25 cellular contexts compared by ENCODE assay signal in the genomic region with DNA sequence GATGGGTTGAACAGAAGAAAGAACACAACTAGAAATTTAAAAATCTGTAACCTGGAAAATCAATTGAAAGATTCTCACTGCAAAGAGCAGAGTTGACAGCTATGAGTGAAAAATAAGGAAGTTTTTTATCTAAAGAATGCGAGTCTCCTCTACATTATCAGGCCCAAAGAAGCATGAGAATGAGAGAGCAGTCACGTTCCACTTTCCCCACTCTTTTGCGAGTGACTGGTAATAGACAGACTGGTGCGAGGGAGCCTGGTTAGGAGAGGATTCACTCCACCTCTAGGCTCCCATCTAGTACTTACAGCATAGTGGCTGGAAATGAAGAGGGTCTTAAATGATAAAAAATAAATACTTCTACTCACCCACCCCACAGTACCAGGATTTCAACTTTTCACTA. TPM values are rescaled to one million over a fixed set of nuclear protein-coding genes. Genes with fewer than 3 reads are reported as not detected.
DNase-seq lines count a peak whose midpoint lies in the region; ATAC-seq, FAIRE-seq and TF ChIP-seq lines count a peak whose summit lies in the region.
"Had no signal": no experiment of that assay in that cellular context is flagged by ENCODE, and none has a peak within 500 bp of the region (broad histone marks: within the 10 kb centered on the region; RNA-seq: fewer than 3 reads in every experiment).

No MANE protein-coding gene starts in this region.

- no peaks in the 10 kb centered on the region for H3K9me1 ChIP-seq in K562 (ENCODE audit: control insufficient read depth, insufficient read depth, low read length)

- H3K79me2 ChIP-seq in K562 (ENCODE audit: control insufficient read depth, insufficient read depth, low read length), result no peaks in the 10 kb centered on the region

- TF ChIP-seq EP300 in K562 (IDR thresholded peaks at IDR 0.05; ENCODE audit: low read length), result no peak

- TF ChIP-seq POLR2A in breast epithelium (IDR thresholded peaks at IDR 0.05) (no peak), K562 (conservative IDR thresholded peaks at IDR 0.05) (no peak)

- POLR2A ChIA-PET in MCF 10A (lab: Yijun Ruan, JAX), result interaction anchor here (3.3 to 4.2 kb wide), 3 partner anchors 23 to 186 kb away, joined by 25 to 47 read pairs (median 36); a partner anchor contains a TSS
- POLR2A ChIA-PET in K562 (lab: Yijun Ruan, JAX), result no interaction called here

- H3K4me1 ChIP-seq in breast epithelium (no peaks in the 10 kb centered on the region), K562 (replicated peaks in 1 of 2; ENCODE audit: control insufficient read depth in 2 of 2, insufficient read depth in 2 of 2, low read length in 2 of 2) (0 out of 5 replicates have a peak, but pooled peaks cover 0 to 4% of the 10 kb centered on the region in 2 experiments)
- H3K4me1 ChIP-seq: BLaER1, SJSA1 had no signal

- H3K4me3 ChIP-seq in breast epithelium (no peak overlapping the region), K562 (no peak overlapping the region)
- H3K4me3 ChIP-seq: BLaER1, SJSA1 had no signal

- H4K20me1 ChIP-seq in K562 (replicated peaks; ENCODE audit: control insufficient read depth, insufficient read depth, low read length), result no peaks in the 10 kb centered on the region
- H4K20me1 ChIP-seq: BLaER1 had no signal

- H3K27me3 ChIP-seq in breast epithelium (no peaks in the 10 kb centered on the region), K562 (ENCODE audit: control insufficient read depth in 2 of 2, insufficient read depth in 2 of 2, low read length in 2 of 2) (no peaks in the 10 kb centered on the region)
- H3K27me3 ChIP-seq: BLaER1, SJSA1 had no signal

- H3K36me3 Mint-ChIP-seq in MCF 10A (ENCODE audit: insufficient read depth, unreplicated experiment) (no peaks in the 10 kb centered on the region), T-helper 17 cell (ENCODE audit: low read depth) (peaks cover 3% of the 10 kb centered on the region)
- H3K36me3 Mint-ChIP-seq in stimulated activated effector memory CD8-positive, alpha-beta T cell treated with anti-CD3 and anti-CD28 coated beads, Interleukin-12 subunit alpha, Interleukin-12 subunit beta, amount 100 ng/mL, for 72 hours, result no peaks in the 10 kb centered on the region

- H3K27ac ChIP-seq in breast epithelium (no peak overlapping the region), K562 (ENCODE audit: extremely low read depth, low read depth, low read length) (no peak overlapping the region)
- H3K27ac ChIP-seq: 22Rv1, BLaER1, SJSA1 had no signal

- DNase-seq in MCF 10A (ENCODE audit: unreplicated experiment), result no peak
- no peak for DNase-seq in breast epithelium (ENCODE audit: low spot score in 2 of 2)
- DNase-seq in T-helper 17 cell, result no peak
- peak in 1 of 4 experiments; percentile 19 for DNase-seq in K562 (ENCODE audit: extremely low read depth in 1 of 4, low spot score in 3 of 4)
- DNase-seq in stimulated activated effector memory CD8-positive, alpha-beta T cell treated with anti-CD3 and anti-CD28 coated beads, Interleukin-12 subunit alpha, Interleukin-12 subunit beta, amount 100 ng/mL, for 72 hours (ENCODE audit: low spot score in 2 of 2), result no peak
- no peak for DNase-seq in stimulated activated naive CD8-positive, alpha-beta T cell treated with anti-CD3 and anti-CD28 coated beads, Interleukin-15, amount 100 ng/mL, for 72 hours
- no peak for DNase-seq in NCI-H748 treated with DMSO at 0.1 percent for 48 hours (lab: John Stamatoyannopoulos, UW)
- DNase-seq: ACHN; Calu3; CD8-positive, alpha-beta memory T cell; DMS153; H7; HFFc6; NCI-H1092 treated with DMSO at 0.1 percent for 48 hours; NCI-H1694; NCI-H2081; NCI-H2171 treated with DMSO at 0.1 percent for 48 hours; NCI-H446; NCI-H526 had no signal

- H3K27me3 Mint-ChIP-seq in MCF 10A (ENCODE audit: insufficient read depth, unreplicated experiment) (no peaks in the 10 kb centered on the region), T-helper 17 cell (no peaks in the 10 kb centered on the region)
- H3K27me3 Mint-ChIP-seq in stimulated activated naive CD8-positive, alpha-beta T cell treated with anti-CD3 and anti-CD28 coated beads, Interleukin-15, amount 100 ng/mL, for 72 hours, result no peaks in the 10 kb centered on the region
- H3K27me3 Mint-ChIP-seq: CD8-positive, alpha-beta memory T cell had no signal

- CTCF ChIA-PET in MCF 10A (lab: Yijun Ruan, JAX) (interaction anchor here (0.6 to 1.3 kb wide), 4 partner anchors 41 to 117 kb away, joined by 3 to 4 read pairs (median 3); no protein-coding TSS in a partner anchor), K562 (lab: Yijun Ruan, JAX; ENCODE audit: low intra/inter-chr PET ratio) (no interaction called here)

- H3K9me3 Mint-ChIP-seq in MCF 10A (ENCODE audit: unreplicated experiment), result no peaks in the 10 kb centered on the region
- no peaks in the 10 kb centered on the region for H3K9me3 Mint-ChIP-seq in stimulated activated effector memory CD8-positive, alpha-beta T cell treated with anti-CD3 and anti-CD28 coated beads, Interleukin-12 subunit alpha, Interleukin-12 subunit beta, amount 100 ng/mL, for 72 hours
- peaks cover 0 to 5% of the 10 kb centered on the region in 2 donors for H3K9me3 Mint-ChIP-seq in stimulated activated naive CD8-positive, alpha-beta T cell treated with anti-CD3 and anti-CD28 coated beads, Interleukin-15, amount 100 ng/mL, for 72 hours
- H3K9me3 Mint-ChIP-seq: CD8-positive, alpha-beta memory T cell; HFFc6 had no signal

- no peak overlapping the region for H3K4me3 Mint-ChIP-seq in MCF 10A (ENCODE audit: unreplicated experiment)
- no peak overlapping the region for H3K4me3 Mint-ChIP-seq in T-helper 17 cell
- H3K4me3 Mint-ChIP-seq in stimulated activated effector memory CD8-positive, alpha-beta T cell treated with anti-CD3 and anti-CD28 coated beads, Interleukin-12 subunit alpha, Interleukin-12 subunit beta, amount 100 ng/mL, for 72 hours, result no peak overlapping the region
- no peak overlapping the region for H3K4me3 Mint-ChIP-seq in stimulated activated naive CD8-positive, alpha-beta T cell treated with anti-CD3 and anti-CD28 coated beads, Interleukin-15, amount 100 ng/mL, for 72 hours
- H3K4me3 Mint-ChIP-seq: HFFc6 had no signal

- intact Hi-C loops in MCF 10A (cut with micrococcal nuclease), result no loop called here
- intact Hi-C loops in breast epithelium (cut with DNase I; ENCODE audit: low total_unique reads), result no loop called here
- intact Hi-C loops in K562 (cut with micrococcal nuclease), result no loop called here

- in situ Hi-C loops in K562 (cut with MboI), result no loop called here

- H2AFZ ChIP-seq in K562 (ENCODE audit: low read depth, low read length), result 0 out of 2 replicates have a peak overlapping the region, but pooled peaks have one; percentile 30

- H3K4me1 Mint-ChIP-seq in MCF 10A (ENCODE audit: insufficient read depth, unreplicated experiment) (peaks cover 28% of the 10 kb centered on the region), T-helper 17 cell (peaks cover 25% of the 10 kb centered on the region)
- peaks cover 27% of the 10 kb centered on the region for H3K4me1 Mint-ChIP-seq in stimulated activated effector memory CD8-positive, alpha-beta T cell treated with anti-CD3 and anti-CD28 coated beads, Interleukin-12 subunit alpha, Interleukin-12 subunit beta, amount 100 ng/mL, for 72 hours
- peaks cover 51% of the 10 kb centered on the region for H3K4me1 Mint-ChIP-seq in stimulated activated naive CD8-positive, alpha-beta T cell treated with anti-CD3 and anti-CD28 coated beads, Interleukin-15, amount 100 ng/mL, for 72 hours

- TF ChIP-seq RAD21 in K562 (CRISPR knock-in tag; conservative IDR thresholded peaks at IDR 0.05 in 1 of 2, IDR thresholded peaks at IDR 0.05 in 1 of 2), result no peak

- no peak for ATAC-seq in T-helper 17 cell
- ATAC-seq in K562, result peak; percentile 45; the same call in 1 of the 3 replicates
- ATAC-seq in stimulated activated effector memory CD8-positive, alpha-beta T cell treated with anti-CD3 and anti-CD28 coated beads, Interleukin-12 subunit alpha, Interleukin-12 subunit beta, amount 100 ng/mL, for 72 hours, result no peak
- no peak for ATAC-seq in stimulated activated naive CD8-positive, alpha-beta T cell treated with anti-CD3 and anti-CD28 coated beads, Interleukin-15, amount 100 ng/mL, for 72 hours
- no peak for ATAC-seq in GM21381 (IDR thresholded peaks at IDR 0.05; ENCODE audit: unreplicated experiment)
- ATAC-seq: Right ventricle myocardium inferior had no signal

- WGBS in K562 (ENCODE audit: insufficient coverage, low coverage, missing lambda C conversion rate), result 0% methylated on average over 4 of the region's 4 CpGs

- H3K4me2 ChIP-seq in K562 (ENCODE audit: insufficient read depth, low read length), result no peak overlapping the region
- H3K4me2 ChIP-seq: BLaER1 had no signal

- H3K9ac ChIP-seq in K562 (ENCODE audit: insufficient read depth in 1 of 2, low read depth in 2 of 2, low read length in 2 of 2), result no peak overlapping the region
- H3K9ac ChIP-seq: BLaER1 had no signal

- TF ChIP-seq CTCF in MCF 10A (IDR thresholded peaks at IDR 0.05; ENCODE audit: unreplicated experiment) (no peak), breast epithelium (IDR thresholded peaks at IDR 0.05) (no peak), K562 (IDR thresholded peaks at IDR 0.05 in 2 of 3, conservative IDR thresholded peaks at IDR 0.05 in 1 of 3; ENCODE audit: insufficient read depth in 2 of 3, low read depth in 1 of 3, low read length in 3 of 3) (no peak)

- H3K9me3 ChIP-seq in breast epithelium (no peaks in the 10 kb centered on the region), T-helper 17 cell (ENCODE audit: control insufficient read depth, low read length, poor library complexity, severe bottlenecking) (no peaks in the 10 kb centered on the region), K562 (replicated peaks; ENCODE audit: control insufficient read depth, insufficient read depth, low read depth, low read length) (no peaks in the 10 kb centered on the region)
- H3K9me3 ChIP-seq: BLaER1, SJSA1 had no signal

- BruUV-seq in MCF 10A (replicated peaks; lab: Mats Ljungman, UMichigan) (no TSS peak), K562 (replicated peaks; lab: Mats Ljungman, UMichigan) (no TSS peak)

- peak overlapping the region; percentile 65 for H3K27ac Mint-ChIP-seq in MCF 10A (ENCODE audit: low read depth, unreplicated experiment)
- peak overlapping the region; percentile 68 for H3K27ac Mint-ChIP-seq in T-helper 17 cell
- peak overlapping the region; percentile 7 for H3K27ac Mint-ChIP-seq in stimulated activated effector memory CD8-positive, alpha-beta T cell treated with anti-CD3 and anti-CD28 coated beads, Interleukin-12 subunit alpha, Interleukin-12 subunit beta, amount 100 ng/mL, for 72 hours
- no peak overlapping the region for H3K27ac Mint-ChIP-seq in stimulated activated naive CD8-positive, alpha-beta T cell treated with anti-CD3 and anti-CD28 coated beads, Interleukin-15, amount 100 ng/mL, for 72 hours
- H3K27ac Mint-ChIP-seq: HFFc6 had no signal

- no peaks in the 10 kb centered on the region for H3K36me3 ChIP-seq in breast epithelium
- H3K36me3 ChIP-seq in K562 (ENCODE audit: control insufficient read depth, insufficient read depth, low read length), result no peaks in the 10 kb centered on the region
- H3K36me3 ChIP-seq: BLaER1, SJSA1 had no signal

- no peak for FAIRE-seq in K562 (lab: Jason Lieb, UNC)
- FAIRE-seq: GM18507 had no signal

RNA-seq across cellular contexts. Expression of a gene that starts 52.0 kb away (rescaled TPM):
- total RNA-seq in MCF 10A (2022) (502 and 563 TPM in 2 replicates), breast epithelium (100 to 1,000 TPM; 250 to 691 (median 267) TPM), T-helper 17 cell (100 to 1,000 TPM in 1 of 2 donors, 10 to 100 TPM in 1; 66.4 to 125 TPM), K562 (2014; rRNA removed) (288 and 356 TPM in 2 replicates), K562 (2014; rRNA removed; fragmentation: Illumina TruSeq; extraction: Trizol) (610 and 692 TPM in 2 replicates), K562 (2015; rRNA removed; fragmentation: Illumina TruSeq; extraction: Trizol) (447 and 473 TPM in 2 replicates), K562 (2021) (540 and 565 TPM in 2 replicates)
- 92.6 and 207 TPM in 2 replicates for total RNA-seq in K562 (2011; cell fraction: chromatin; rRNA removed; ENCODE audit: low replicate concordance)
- total RNA-seq in K562 (2011; cell fraction: nucleolus; rRNA removed), result 94.7 and 99.7 TPM in 2 replicates
- total RNA-seq in K562 (2011; cell fraction: nucleoplasm; rRNA removed), result 162 and 225 TPM in 2 replicates
- polyA plus RNA-seq in K562 (2011; rRNA removed) (667 and 707 TPM in 2 replicates), K562 (2014; fragmentation: Illumina TruSeq; extraction: Trizol) (636 and 642 TPM in 2 replicates), K562 (2014; fragmentation: Nextera tagmentation; extraction: Ambion mirVana) (1,000 to 10,000 TPM in 1 of 2 experiments, 100 to 1,000 TPM in 1; 884 to 1,082 TPM), K562 (2014; rRNA removed) (277 and 291 TPM in 2 replicates)
- 284 and 513 TPM in 2 replicates for polyA plus RNA-seq in K562 (2011; cell fraction: cytosol; rRNA removed)
- 318 and 427 TPM in 2 replicates for polyA plus RNA-seq in K562 (2011; cell fraction: nucleus; rRNA removed)
- 371 and 470 TPM in 2 replicates for polyA plus RNA-seq in K562 (2012)
- polyA minus RNA-seq in K562 (2011; rRNA and poly(A)+ RNA removed), result 909 and 927 TPM in 2 replicates
- polyA minus RNA-seq in K562 (2011; cell fraction: cytosol; rRNA and poly(A)+ RNA removed), result 447 and 551 TPM in 2 replicates
- polyA minus RNA-seq in K562 (2011; cell fraction: nucleus; rRNA and poly(A)+ RNA removed), result 125 and 223 TPM in 2 replicates

Comparison
In these comparisons a context has a peak if more than half of its experiments do, and no peak if none do; other contexts are left out.
1. H3K27ac Mint-ChIP-seq: peak in MCF 10A (single experiment), T-helper 17 cell (single experiment) and stimulated activated effector memory CD8-positive, alpha-beta T cell treated with anti-CD3 and anti-CD28 coated beads, Interleukin-12 subunit alpha, Interleukin-12 subunit beta, amount 100 ng/mL, for 72 hours (single experiment); none in stimulated activated naive CD8-positive, alpha-beta T cell treated with anti-CD3 and anti-CD28 coated beads, Interleukin-15, amount 100 ng/mL, for 72 hours (0 of 2).